In the genomic region with DNA sequence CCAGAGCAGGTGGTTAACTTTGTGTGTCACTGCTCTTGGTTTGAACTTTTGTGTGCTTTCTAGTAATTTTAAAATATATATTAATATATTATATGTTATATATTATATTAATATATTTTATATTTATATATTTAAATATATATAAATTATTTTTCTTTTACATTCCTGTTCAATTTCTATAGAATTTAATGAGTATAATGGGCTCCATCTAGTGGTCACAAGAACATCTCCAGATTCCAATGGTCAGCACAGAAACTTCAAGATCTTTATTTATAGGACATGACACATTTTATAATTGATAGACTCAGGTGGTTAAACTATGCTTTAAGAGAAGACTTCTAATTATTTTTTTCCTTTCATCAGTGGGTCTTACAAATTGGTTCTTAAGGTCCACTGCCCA, we compare ENCODE assay signal across 8 cellular contexts. TPM values are rescaled to one million over a fixed set of nuclear protein-coding genes. Genes with fewer than 3 reads are reported as not detected.
DNase-seq lines count a peak whose midpoint lies in the region; ATAC-seq, FAIRE-seq and TF ChIP-seq lines count a peak whose summit lies in the region.

No MANE protein-coding gene starts in this region.

- no peak for ATAC-seq in left ventricle myocardium superior
- no peak for ATAC-seq in activated CD4-positive, CD25-positive, alpha-beta regulatory T cell treated with anti-CD3 and anti-CD28 coated beads, Interleukin-2, amount 50 U/mL, for 24 hours

- CTCF ChIA-PET in RWPE1 (lab: Yijun Ruan, JAX), result interaction anchor here (0.7 to 1.9 kb wide), 5 partner anchors 49 to 277 kb away, joined by 3 to 11 read pairs (median 5); no protein-coding TSS in a partner anchor

- DNase-seq in left ventricle myocardium inferior, result no peak
- DNase-seq in left ventricle myocardium superior, result no peak
- peak; percentile 65 for DNase-seq in RWPE1 (ENCODE audit: low spot score)
- DNase-seq in foreskin fibroblast, result peak; percentile 5 to 42
- DNase-seq in urothelium cell line (ENCODE audit: low spot score), result peak; percentile 31
- no peak for DNase-seq in activated T-cell treated with anti-CD3 and anti-CD28 coated beads, Interleukin-2, amount 50 U/mL, for 1 hour
- no peak for DNase-seq in islet precursor cell

- H3K36me3 ChIP-seq in left ventricle myocardium inferior, result no peaks in the 10 kb centered on the region

- H3K4me1 ChIP-seq in left ventricle myocardium inferior, result peaks cover 20% of the 10 kb centered on the region

- H3K27ac ChIP-seq in left ventricle myocardium inferior (replicated peaks) (no peak overlapping the region), RWPE1 (no peak overlapping the region)

- intact Hi-C loops in left ventricle myocardium inferior (cut with micrococcal nuclease) (loop anchor here (10.0 kb wide), 1 partner anchor 266 kb away; no protein-coding TSS in a partner anchor), left ventricle myocardium superior (cut with micrococcal nuclease) (loop anchor here (5.0 kb wide), 1 partner anchor 269 kb away; no protein-coding TSS in a partner anchor)

- H3K9me3 ChIP-seq in left ventricle myocardium inferior (replicated peaks), result no peaks in the 10 kb centered on the region

- TF ChIP-seq CTCF in left ventricle myocardium inferior (IDR thresholded peaks at IDR 0.05; ENCODE audit: borderline replicate concordance), result peak; percentile 61
- TF ChIP-seq CTCF in RWPE1 (conservative IDR thresholded peaks at IDR 0.05; ENCODE audit: low read depth), result peak; percentile 40; the same call in 1 of the 2 replicates
- TF ChIP-seq CTCF in foreskin fibroblast (IDR thresholded peaks at IDR 0.05; ENCODE audit: low read depth, low read length), result peak; percentile 27

- H3K4me3 ChIP-seq in left ventricle myocardium inferior (no peak overlapping the region), foreskin fibroblast (ENCODE audit: low read depth in 1 of 2, low read length in 2 of 2) (no peak overlapping the region)

- H3K27me3 ChIP-seq in left ventricle myocardium inferior (ENCODE audit: low read depth), result peaks cover 6% of the 10 kb centered on the region

- POLR2A ChIA-PET in RWPE1 (lab: Yijun Ruan, JAX; ENCODE audit: low non-redundant PET), result no interaction called here

- no peak for FAIRE-seq in urothelium cell line (lab: Jason Lieb, UNC)

RNA-seq across cellular contexts. Expression of a gene that starts 39.1 kb away (rescaled TPM):
- total RNA-seq in left ventricle myocardium inferior, result 27.4 TPM
- total RNA-seq in left ventricle myocardium superior, result 20.4 TPM

Comparison
In these comparisons a context has a peak if more than half of its experiments do, and no peak if none do; other contexts are left out.
1. DNase-seq: peak in RWPE1 (single experiment), foreskin fibroblast (2 of 2) and urothelium cell line (single experiment); none in left ventricle myocardium inferior (single experiment), left ventricle myocardium superior (single experiment), activated T-cell treated with anti-CD3 and anti-CD28 coated beads, Interleukin-2, amount 50 U/mL, for 1 hour (single experiment) and islet precursor cell (single experiment).
2. Peak in every context shown above with its lines, with median percentiles within 50 percentile points of each other: CTCF ChIP-seq.